In genomic region chr1:11704691-11705475, GRCh38 we compare ENCODE assay signal across 20 cellular contexts. TPM values are rescaled to one million over a fixed set of nuclear protein-coding genes. Genes with fewer than 3 reads are reported as not detected.
"Had no signal": no experiment of that assay in that cellular context is flagged by ENCODE, and none has a peak within 500 bp of the region (broad histone marks: within the 10 kb centered on the region; RNA-seq: fewer than 3 reads in every experiment).

No MANE protein-coding gene starts in this region.

- H3K9me3 Mint-ChIP-seq: activated CD4-positive, alpha-beta T cell treated with anti-CD3 and anti-CD28 coated beads, Interleukin-2, amount 10 ng/mL, durations not matched to agents 24 days and 14 days; activated CD8-positive, alpha-beta T cell treated with anti-CD3 and anti-CD28 coated beads for 36 hours; activated naive CD4-positive, alpha-beta T cell treated with anti-CD3 and anti-CD28 coated beads for 36 hours; activated T-helper 2 cell treated with anti-CD3 and anti-CD28 coated beads, Interferon-gamma antibody, Interleukin-2, Interleukin-4, amounts not matched to agents 10 μg/mL and 5 μg/mL and 100 μg/mL, durations not matched to agents 14 hours and 24 hours and 36 hours; natural killer cell treated with Interleukin-12 subunit alpha and Interleukin-12 subunit beta and Interleukin-15 and Interleukin-18, amount 100 ng/mL, for 72 hours had no signal

- H3K27me3 ChIP-seq: colonic mucosa had no signal

- H3K4me3 Mint-ChIP-seq: activated CD4-positive, alpha-beta T cell treated with anti-CD3 and anti-CD28 coated beads, Interleukin-2, amount 10 ng/mL, durations not matched to agents 24 days and 14 days; activated CD8-positive, alpha-beta T cell treated with anti-CD3 and anti-CD28 coated beads for 36 hours; activated naive CD4-positive, alpha-beta T cell treated with anti-CD3 and anti-CD28 coated beads for 36 hours; natural killer cell treated with Interleukin-12 subunit alpha and Interleukin-12 subunit beta and Interleukin-15 and Interleukin-18, amount 100 ng/mL, for 72 hours had no signal

- H3K27me3 Mint-ChIP-seq: activated CD8-positive, alpha-beta T cell treated with anti-CD3 and anti-CD28 coated beads for 36 hours; natural killer cell treated with Interleukin-12 subunit alpha and Interleukin-12 subunit beta and Interleukin-15 and Interleukin-18, amount 100 ng/mL, for 72 hours had no signal

- H3K4me3 ChIP-seq: colonic mucosa, lower lobe of right lung, prostate gland, right atrium auricular region had no signal

- H3K36me3 ChIP-seq: brain microvascular endothelial cell, colonic mucosa, lower lobe of right lung, prostate gland, right atrium auricular region had no signal

- H3K27ac Mint-ChIP-seq: activated CD4-positive, alpha-beta T cell treated with anti-CD3 and anti-CD28 coated beads, Interleukin-2, amount 10 ng/mL, durations not matched to agents 24 days and 14 days; activated CD8-positive, alpha-beta T cell treated with anti-CD3 and anti-CD28 coated beads for 36 hours; activated naive CD4-positive, alpha-beta T cell treated with anti-CD3 and anti-CD28 coated beads for 36 hours; activated T-helper 2 cell treated with anti-CD3 and anti-CD28 coated beads, Interferon-gamma antibody, Interleukin-2, Interleukin-4, amounts not matched to agents 10 μg/mL and 5 μg/mL and 100 μg/mL, durations not matched to agents 14 hours and 24 hours and 36 hours; natural killer cell treated with Interleukin-12 subunit alpha and Interleukin-12 subunit beta and Interleukin-15 and Interleukin-18, amount 100 ng/mL, for 72 hours had no signal

- H3K36me3 Mint-ChIP-seq: natural killer cell treated with Interleukin-12 subunit alpha and Interleukin-12 subunit beta and Interleukin-15 and Interleukin-18, amount 100 ng/mL, for 72 hours had no signal

- H3K4me1 Mint-ChIP-seq: activated CD4-positive, alpha-beta T cell treated with anti-CD3 and anti-CD28 coated beads, Interleukin-2, amount 10 ng/mL, durations not matched to agents 24 days and 14 days had no signal

- H3K27ac ChIP-seq: brain microvascular endothelial cell, colonic mucosa, lower lobe of right lung, prostate gland, right atrium auricular region had no signal

- H3K4me1 ChIP-seq: colonic mucosa, lower lobe of right lung, prostate gland had no signal

- H3K9me3 ChIP-seq: colonic mucosa, lower lobe of right lung, prostate gland, right atrium auricular region had no signal

- DNase-seq: activated CD4-positive, alpha-beta T cell treated with anti-CD3 and anti-CD28 coated beads, Interleukin-2, amount 10 ng/mL, durations not matched to agents 24 days and 14 days; activated CD8-positive, alpha-beta T cell treated with anti-CD3 and anti-CD28 coated beads for 36 hours; activated naive CD4-positive, alpha-beta T cell treated with anti-CD3 and anti-CD28 coated beads for 36 hours; activated T-cell treated with anti-CD3 and anti-CD28 coated beads, Interleukin-2, amount 50 U/mL, for 1 hour; brain microvascular endothelial cell; central memory CD4-positive, alpha-beta T cell; colonic mucosa; erythroblast; left colon; lower lobe of right lung; stimulated activated CD4-positive, alpha-beta T cell treated with anti-CD3 and anti-CD28 coated beads, Interleukin-12 subunit alpha, Interleukin-12 subunit beta, amount 100 ng/mL, for 4 hours; stimulated activated CD4-positive, alpha-beta T cell treated with anti-CD3 and anti-CD28 coated beads, Interleukin-1b, Interleukin-23, amount 100 ng/mL, for 48 hours; stimulated activated CD8-positive, alpha-beta memory T cell treated with anti-CD3 and anti-CD28 coated beads, Interleukin-4, amount 100 ng/mL, for 48 hours; stimulated activated naive CD4-positive, alpha-beta T cell; T-helper 9 cell had no signal

RNA-seq across cellular contexts. Expression of gene DRAXIN, which starts 13.4 kb away (rescaled TPM):
- total RNA-seq: activated CD4-positive, alpha-beta T cell treated with anti-CD3 and anti-CD28 coated beads, Interleukin-2, amount 10 ng/mL, durations not matched to agents 24 days and 14 days; mesenteric fat pad; right atrium auricular region had no signal
